9 cellular contexts compared by ENCODE assay signal in genomic region chr21:42040411-42041180, GRCh38. TPM values are rescaled to one million over a fixed set of nuclear protein-coding genes. Genes with fewer than 3 reads are reported as not detected.
A peak's percentile ranks its signal among the peaks of the same experiment; 100 is the strongest.
DNase-seq lines count a peak whose midpoint lies in the region; ATAC-seq, FAIRE-seq and TF ChIP-seq lines count a peak whose summit lies in the region.
"Had no signal": no experiment of that assay in that cellular context is flagged by ENCODE, and none has a peak within 500 bp of the region (broad histone marks: within the 10 kb centered on the region; RNA-seq: fewer than 3 reads in every experiment).

No MANE protein-coding gene starts in this region.

- BruUV-seq in Panc1 (replicated peaks; lab: Mats Ljungman, UMichigan), result no TSS peak
- BruUV-seq in endothelial cell of umbilical vein (replicated peaks; lab: Mats Ljungman, UMichigan), result no TSS peak

- FAIRE-seq in endothelial cell of umbilical vein (lab: Jason Lieb, UNC), result peak; percentile 70

- CTCF ChIA-PET in Panc1 (lab: Charles Lee), result no interaction called here
- CTCF ChIA-PET in endothelial cell of umbilical vein (lab: Charles Lee), result interaction anchor here (1.7 kb wide), 1 partner anchor 77 kb away, joined by 5 read pairs; no protein-coding TSS in a partner anchor

- DNase-seq in AG10803 (ENCODE audit: low read depth) (peak; percentile 100), Panc1 (ENCODE audit: low read depth, low spot score) (peak; percentile 47), endothelial cell of umbilical vein (ENCODE audit: low read depth, low spot score) (peak; percentile 22), neural progenitor cell (ENCODE audit: low spot score) (no peak), NCI-H345 (lab: John Stamatoyannopoulos, UW) (no peak), testis (no peak), esophagus muscularis mucosa (ENCODE audit: extremely low spot score) (no peak)
- DNase-seq: NCI-H2227 treated with DMSO at 0.1 percent for 48 hours had no signal

- H3K36me3 ChIP-seq in Panc1 (ENCODE audit: control insufficient read depth, insufficient read depth, low read length), result no peaks in the 10 kb centered on the region
- no peaks in the 10 kb centered on the region for H3K36me3 ChIP-seq in endothelial cell of umbilical vein (ENCODE audit: control insufficient read depth in 2 of 2, extremely low read depth in 1 of 2, insufficient read depth in 2 of 2, low read length in 2 of 2)
- H3K36me3 ChIP-seq in neural progenitor cell, result no peaks in the 10 kb centered on the region
- H3K36me3 ChIP-seq in testis (ENCODE audit: low read depth, missing control alignments), result no peaks in the 10 kb centered on the region
- no peaks in the 10 kb centered on the region for H3K36me3 ChIP-seq in esophagus muscularis mucosa

- H3K4me1 Mint-ChIP-seq in neural progenitor cell, result peaks cover 25% of the 10 kb centered on the region

- H3K9me1 ChIP-seq in endothelial cell of umbilical vein (replicated peaks; ENCODE audit: control insufficient read depth, extremely low read depth, insufficient read depth, low read length), result no peaks in the 10 kb centered on the region

- H4K20me1 ChIP-seq in endothelial cell of umbilical vein (replicated peaks; ENCODE audit: control insufficient read depth, extremely low read depth, insufficient read depth, low read length) (no peaks in the 10 kb centered on the region), neural progenitor cell (ENCODE audit: low read depth) (no peaks in the 10 kb centered on the region)

- TF ChIP-seq CTCF in AG10803 (conservative IDR thresholded peaks at IDR 0.05; ENCODE audit: low read length) (no peak), Panc1 (IDR thresholded peaks at IDR 0.05) (no peak), endothelial cell of umbilical vein (IDR thresholded peaks at IDR 0.05; ENCODE audit: extremely low read depth in 1 of 2, insufficient read depth in 1 of 2, low read depth in 1 of 2, low read length in 2 of 2) (no peak), neural progenitor cell (IDR thresholded peaks at IDR 0.05) (no peak), testis (IDR thresholded peaks at IDR 0.05) (no peak), esophagus muscularis mucosa (IDR thresholded peaks at IDR 0.05) (no peak)

- H3F3A ChIP-seq in neural progenitor cell (ENCODE audit: low read depth), result no peaks in the 10 kb centered on the region

- H2AFZ ChIP-seq in endothelial cell of umbilical vein (ENCODE audit: low read depth, low read length) (peak overlapping the region; percentile 47), neural progenitor cell (replicated peaks) (no peak overlapping the region)

- peak; percentile 86 for ATAC-seq in Panc1
- no peak for ATAC-seq in GM21528 (IDR thresholded peaks at IDR 0.05; ENCODE audit: low FRiP score, unreplicated experiment)

- in situ Hi-C loops in Panc1 (cut with HindIII; ENCODE audit: low pct_unique_long_range_greater_than_20kb, low sequenced_read_pairs), result no loop called here

- no peak overlapping the region for H3K4me3 Mint-ChIP-seq in neural progenitor cell

- no peak overlapping the region for H3K4me2 ChIP-seq in endothelial cell of umbilical vein (ENCODE audit: insufficient read depth, low read length)
- H3K4me2 ChIP-seq in neural progenitor cell, result no peak overlapping the region

- H3K9me3 Mint-ChIP-seq in neural progenitor cell, result peaks cover 3% of the 10 kb centered on the region

- H3K27me3 Mint-ChIP-seq in neural progenitor cell (ENCODE audit: insufficient read depth, low read depth), result peaks cover 20% of the 10 kb centered on the region

- H3K79me2 ChIP-seq in endothelial cell of umbilical vein (ENCODE audit: control insufficient read depth, insufficient read depth, low read length) (no peaks in the 10 kb centered on the region), neural progenitor cell (ENCODE audit: low read depth) (no peaks in the 10 kb centered on the region)

- intact Hi-C loops in Panc1 (cut with micrococcal nuclease; ENCODE audit: unreplicated experiment) (no loop called here), endothelial cell of umbilical vein (cut with micrococcal nuclease) (no loop called here), testis (cut with DNase I; ENCODE audit: low total_unique reads) (no loop called here), esophagus muscularis mucosa (cut with DNase I) (no loop called here)

- H3K4me3 ChIP-seq in AG10803 (ENCODE audit: low read length) (no peak overlapping the region), Panc1 (ENCODE audit: low read depth in 2 of 2, low read length in 2 of 2) (no peak overlapping the region), endothelial cell of umbilical vein (replicated peaks in 1 of 3; ENCODE audit: insufficient read depth in 1 of 3, low read depth in 1 of 3, low read length in 3 of 3) (no peak overlapping the region), neural progenitor cell (no peak overlapping the region), testis (no peak overlapping the region), esophagus muscularis mucosa (no peak overlapping the region)

- H3K4me1 ChIP-seq in Panc1 (ENCODE audit: control insufficient read depth, insufficient read depth, low read length), result no peaks in the 10 kb centered on the region
- peaks cover 5% of the 10 kb centered on the region for H3K4me1 ChIP-seq in endothelial cell of umbilical vein (ENCODE audit: control insufficient read depth, extremely low read depth, insufficient read depth, low read length)
- H3K4me1 ChIP-seq in neural progenitor cell, result no peaks in the 10 kb centered on the region
- peaks cover 2% of the 10 kb centered on the region for H3K4me1 ChIP-seq in testis
- H3K4me1 ChIP-seq in esophagus muscularis mucosa, result peaks cover 0 to 15% (median 12%) of the 10 kb centered on the region in 4 donors

- no peak overlapping the region for H3K9ac ChIP-seq in endothelial cell of umbilical vein (replicated peaks; ENCODE audit: extremely low read depth, insufficient read depth, low read length)
- H3K9ac ChIP-seq in neural progenitor cell, result no peak overlapping the region

- POLR2A ChIA-PET in Panc1 (lab: Charles Lee) (interaction anchor here (0.7 kb wide), 1 partner anchor 665 kb away, joined by 3 read pairs; no protein-coding TSS in a partner anchor), endothelial cell of umbilical vein (lab: Charles Lee) (no interaction called here)

- dilution Hi-C loops in endothelial cell of umbilical vein (cut with MboI; ENCODE audit: extremely low pct_ligation_motif_present, low sequenced_read_pairs), result no loop called here

- no peaks in the 10 kb centered on the region for H3K27me3 ChIP-seq in Panc1 (ENCODE audit: control insufficient read depth, insufficient read depth, low read length)
- no peaks in the 10 kb centered on the region for H3K27me3 ChIP-seq in endothelial cell of umbilical vein (ENCODE audit: control insufficient read depth in 2 of 2, insufficient read depth in 2 of 2, low read length in 2 of 2)
- H3K27me3 ChIP-seq in neural progenitor cell, result no peaks in the 10 kb centered on the region
- no peaks in the 10 kb centered on the region for H3K27me3 ChIP-seq in testis
- no peaks in the 10 kb centered on the region for H3K27me3 ChIP-seq in esophagus muscularis mucosa

- WGBS in testis, 2 donors, result 85 to 87% methylated on average over 18 of the region's 18 CpGs
- WGBS in esophagus muscularis mucosa, result 73% methylated on average over 13 of the region's 18 CpGs

- H3K27ac ChIP-seq in Panc1 (ENCODE audit: low read length), result no peak overlapping the region
- H3K27ac ChIP-seq in endothelial cell of umbilical vein (ENCODE audit: insufficient read depth, low read depth, low read length), result peak overlapping the region; percentile 65
- no peak overlapping the region for H3K27ac ChIP-seq in neural progenitor cell
- no peak overlapping the region for H3K27ac ChIP-seq in testis
- H3K27ac ChIP-seq in esophagus muscularis mucosa (replicated peaks in 1 of 4), result no peak overlapping the region

- no peaks in the 10 kb centered on the region for H3K9me3 ChIP-seq in Panc1 (ENCODE audit: control insufficient read depth, insufficient read depth, low read depth, low read length)
- no peaks in the 10 kb centered on the region for H3K9me3 ChIP-seq in endothelial cell of umbilical vein (replicated peaks; ENCODE audit: control insufficient read depth, insufficient read depth, low read length)
- H3K9me3 ChIP-seq in neural progenitor cell (ENCODE audit: low read depth), result no peaks in the 10 kb centered on the region
- no peaks in the 10 kb centered on the region for H3K9me3 ChIP-seq in testis
- no peaks in the 10 kb centered on the region for H3K9me3 ChIP-seq in esophagus muscularis mucosa

- peak overlapping the region; percentile 83 for H3K27ac Mint-ChIP-seq in neural progenitor cell

- no peaks in the 10 kb centered on the region for H3K36me3 Mint-ChIP-seq in neural progenitor cell

- no peak for TF ChIP-seq EP300 in esophagus muscularis mucosa (IDR thresholded peaks at IDR 0.05)

- TF ChIP-seq POLR2A in endothelial cell of umbilical vein (IDR thresholded peaks at IDR 0.05; ENCODE audit: low read depth, low read length) (no peak), testis (IDR thresholded peaks at IDR 0.05) (no peak), esophagus muscularis mucosa (IDR thresholded peaks at IDR 0.05; ENCODE audit: low read depth) (no peak)

RNA-seq across cellular contexts. Expression of gene ZBTB21, which starts 30.4 kb away (rescaled TPM):
- total RNA-seq in Panc1 (2021; ENCODE audit: unreplicated experiment) (17.9 TPM), endothelial cell of umbilical vein (10.8 and 12.4 TPM in 2 replicates), neural progenitor cell (ENCODE audit: low replicate concordance) (24.2 and 25.3 TPM in 2 replicates), testis (10 to 100 TPM; 26.3 to 30.9 TPM), esophagus muscularis mucosa (10 to 100 TPM in 1 of 4 donors, 1 to 10 TPM in 3; 5.9 to 15.1 (median 9.2) TPM)
- 5.7 TPM for polyA plus RNA-seq in Panc1 (2012; ENCODE audit: insufficient read length)
- polyA plus RNA-seq in endothelial cell of umbilical vein (2.8 and 3.9 TPM in 2 replicates), testis (ENCODE audit: insufficient read depth, low read depth, low replicate concordance) (18.1 TPM)
- polyA plus RNA-seq in endothelial cell of umbilical vein (2011; cell fraction: cytosol; rRNA removed), result 3.2 and 3.6 TPM in 2 replicates
- polyA plus RNA-seq in endothelial cell of umbilical vein (2011; cell fraction: nucleus; rRNA removed), result 9.7 and 11.3 TPM in 2 replicates
- polyA plus RNA-seq in endothelial cell of umbilical vein (2012), result 6.8 and 7.2 TPM in 2 replicates
- 11.3 and 16.9 TPM in 2 replicates for polyA minus RNA-seq in endothelial cell of umbilical vein
- 14.7 TPM for polyA minus RNA-seq in endothelial cell of umbilical vein (2011; cell fraction: cytosol; rRNA and poly(A)+ RNA removed)
- 10.0 and 15.4 TPM in 2 replicates for polyA minus RNA-seq in endothelial cell of umbilical vein (2011; cell fraction: nucleus; rRNA and poly(A)+ RNA removed)

RNA-seq across cellular contexts. Expression of gene UMODL1, which starts 30.5 kb away (rescaled TPM):
- total RNA-seq in Panc1 (2021; ENCODE audit: unreplicated experiment), result 0.18 TPM
- polyA plus RNA-seq in Panc1 (2012; ENCODE audit: insufficient read length), result not detected
- not detected in 2 replicates for total RNA-seq in endothelial cell of umbilical vein
- polyA plus RNA-seq in endothelial cell of umbilical vein, result not detected in 2 replicates
- not detected in 2 replicates for polyA plus RNA-seq in endothelial cell of umbilical vein (2011; cell fraction: cytosol; rRNA removed)
- not detected in 2 replicates for polyA plus RNA-seq in endothelial cell of umbilical vein (2011; cell fraction: nucleus; rRNA removed)
- not detected in 2 replicates for polyA plus RNA-seq in endothelial cell of umbilical vein (2012)
- polyA minus RNA-seq in endothelial cell of umbilical vein, result not detected in 2 replicates
- not detected for polyA minus RNA-seq in endothelial cell of umbilical vein (2011; cell fraction: cytosol; rRNA and poly(A)+ RNA removed)
- not detected in 2 replicates for polyA minus RNA-seq in endothelial cell of umbilical vein (2011; cell fraction: nucleus; rRNA and poly(A)+ RNA removed)
- total RNA-seq in neural progenitor cell (ENCODE audit: low replicate concordance), result 0.09 TPM in 1 of 2 replicates, not detected in the other
- 1 to 10 TPM; 1.7 to 7.8 TPM for total RNA-seq in testis
- 6.8 TPM for polyA plus RNA-seq in testis (ENCODE audit: insufficient read depth, low read depth, low replicate concordance)
- under 1 TPM in 1 of 4 donors, not detected in 3; 0.13 TPM for total RNA-seq in esophagus muscularis mucosa

Comparison
In these comparisons a context has a peak if more than half of its experiments do, and no peak if none do; other contexts are left out.
1. DNase-seq: peak in AG10803 (single experiment), Panc1 (single experiment) and endothelial cell of umbilical vein (single experiment); none in neural progenitor cell (single experiment), NCI-H345 (single experiment), testis (single experiment) and esophagus muscularis mucosa (single experiment).